Comparison of ENCODE assay signal across 21 cellular contexts in genomic region chr18:56490942-56491341, GRCh38.
A peak's percentile ranks its signal among the peaks of the same experiment; 100 is the strongest.
DNase-seq lines count a peak whose midpoint lies in the region; ATAC-seq, FAIRE-seq and TF ChIP-seq lines count a peak whose summit lies in the region.
"Had no signal": no experiment of that assay in that cellular context is flagged by ENCODE, and none has a peak within 500 bp of the region (broad histone marks: within the 10 kb centered on the region; RNA-seq: fewer than 3 reads in every experiment).

No MANE protein-coding gene starts in this region.

- DNase-seq in D721Med (ENCODE audit: insufficient read length, low spot score) (no peak), HL-60 (ENCODE audit: low read depth in 1 of 2, low spot score in 1 of 2) (no peak), left lobe of liver (ENCODE audit: low spot score) (no peak), GM20000 (ENCODE audit: low spot score) (no peak), NCI-H2081 treated with DMSO at 0.1 percent for 48 hours (lab: John Stamatoyannopoulos, UW) (no peak)
- DNase-seq in stimulated activated CD4-positive, alpha-beta T cell treated with anti-CD3 and anti-CD28 coated beads, Interleukin-4, amount 100 ng/mL, for 1 hour = no peak
- DNase-seq: 8988T; ACHN; BE2C; C1 segment of cervical spinal cord; CD4-positive, alpha-beta memory T cell; CD4-positive, CD25-positive, alpha-beta regulatory T cell; CD8-positive, alpha-beta memory T cell; COR-L47; DMS79 treated with DMSO at 0.1 percent for 48 hours; GF-D8 had no signal

- ATAC-seq in left lobe of liver = peak; percentile 67

- no peak overlapping the region for H3K4me3 ChIP-seq in HL-60 (replicated peaks; ENCODE audit: insufficient read depth, low read length)
- H3K4me3 ChIP-seq: BLaER1 had no signal

- H3K27me3 ChIP-seq in HL-60 (ENCODE audit: insufficient read depth, poor library complexity, severe bottlenecking) = no peaks in the 10 kb centered on the region
- H3K27me3 ChIP-seq: BE2C, BLaER1 had no signal

- peak; percentile 91 for FAIRE-seq in D721Med (lab: Jason Lieb, UNC)
- FAIRE-seq: A204.1, G401.6, GM12891, GM19239 had no signal

- no peak for TF ChIP-seq CTCF in D721Med (IDR thresholded peaks at IDR 0.05; ENCODE audit: insufficient read depth, missing control alignments)
- no peak for TF ChIP-seq CTCF in HL-60 (IDR thresholded peaks at IDR 0.05; ENCODE audit: insufficient read depth, low read length)
- TF ChIP-seq CTCF in GM20000 (IDR thresholded peaks at IDR 0.05; ENCODE audit: extremely low read depth, missing control alignments) = no peak

- peak overlapping the region; percentile 80; the same call in 1 of the 2 replicates for H3K27ac ChIP-seq in HL-60 (replicated peaks)
- H3K27ac ChIP-seq: BLaER1 had no signal
